Comparison of ENCODE assay signal across 9 cellular contexts in genomic region chr7:44583145-44583544, GRCh38. TPM values are rescaled to one million over a fixed set of nuclear protein-coding genes. Genes with fewer than 3 reads are reported as not detected.
DNase-seq lines count a peak whose midpoint lies in the region; ATAC-seq and TF ChIP-seq lines count a peak whose summit lies in the region.
"Had no signal": no experiment of that assay in that cellular context is flagged by ENCODE, and none has a peak within 500 bp of the region (broad histone marks: within the 10 kb centered on the region; RNA-seq: fewer than 3 reads in every experiment).

No MANE protein-coding gene starts in this region.

- peak overlapping the region; percentile 98 for H3K27ac ChIP-seq in GM23338 (ENCODE audit: low read depth)

- H3K4me3 Mint-ChIP-seq in GM23338 (peak overlapping the region; percentile 90), WTC11 (peak overlapping the region; percentile 92)

- peak overlapping the region; percentile 90 for H2AFZ ChIP-seq in GM23338

- H3K36me3 ChIP-seq in GM23338 (ENCODE audit: insufficient read depth): peaks cover 20% of the 10 kb centered on the region

- H3K36me3 Mint-ChIP-seq in GM23338 (ENCODE audit: low read depth) (peaks cover 31% of the 10 kb centered on the region), WTC11 (peaks cover 23% of the 10 kb centered on the region)

- no peaks in the 10 kb centered on the region for H3K27me3 ChIP-seq in GM23338 (ENCODE audit: insufficient read depth)

- peak overlapping the region; percentile 96 for H3K27ac Mint-ChIP-seq in GM23338
- peak overlapping the region; percentile 98 for H3K27ac Mint-ChIP-seq in WTC11

- H3K4me2 ChIP-seq in GM23338: peak overlapping the region; percentile 89

- H3K4me1 ChIP-seq in GM23338 (ENCODE audit: insufficient read depth): peaks cover 6% of the 10 kb centered on the region; the same call in 1 of the 2 replicates

- H3F3A ChIP-seq in GM23338 (replicated peaks; ENCODE audit: low read depth): no peaks in the 10 kb centered on the region

- peaks cover 8% of the 10 kb centered on the region for H3K4me1 Mint-ChIP-seq in GM23338
- peaks cover 13% of the 10 kb centered on the region for H3K4me1 Mint-ChIP-seq in WTC11

- ATAC-seq in GM23338: no peak
- no peak for ATAC-seq in WTC11
- no peak for ATAC-seq in HG03108 (IDR thresholded peaks at IDR 0.05; ENCODE audit: unreplicated experiment)

- H3K4me3 ChIP-seq in GM23338 (peak overlapping the region; percentile 78), fibroblast of villous mesenchyme (ENCODE audit: low read depth, low read length) (peak overlapping the region; percentile 68), skeletal muscle cell (ENCODE audit: low read depth, low read length) (peak overlapping the region; percentile 96)

- CTCF ChIA-PET in WTC11 (lab: Charles Lee): interaction anchor here (1.7 kb wide), 2 partner anchors 18 to 265 kb away, joined by 6 to 14 read pairs; partner anchors contain the start of gene H2AZ2
- CTCF ChIA-PET in GM10248 (lab: Yijun Ruan, JAX): interaction anchor here (0.7 to 1.9 kb wide), 8 partner anchors 17 to 353 kb away, joined by 3 to 5 read pairs (median 3); no protein-coding TSS in a partner anchor

- POLR2A ChIA-PET in WTC11 (lab: Charles Lee): interaction anchor here (0.9 to 1.8 kb wide), 4 partner anchors 9 to 265 kb away, joined by 3 to 7 read pairs (median 6); partner anchors contain the start of genes DDX56, H2AZ2, NUDCD3 and OGDH
- POLR2A ChIA-PET in GM10248 (lab: Yijun Ruan, JAX): interaction anchor here (0.5 kb wide), 1 partner anchor 397 kb away, joined by 3 read pairs; no protein-coding TSS in a partner anchor

- H3K79me2 ChIP-seq in GM23338 (replicated peaks; ENCODE audit: insufficient read depth): peaks cover 24% of the 10 kb centered on the region

- H3K27me3 Mint-ChIP-seq in GM23338 (ENCODE audit: insufficient read depth, low read depth, poor library complexity) (peaks cover 15% of the 10 kb centered on the region), WTC11 (ENCODE audit: low read depth) (no peaks in the 10 kb centered on the region)

- TF ChIP-seq CTCF in GM23338 (conservative IDR thresholded peaks at IDR 0.05; ENCODE audit: low read depth in 2 of 2) (no peak), WTC11 (IDR thresholded peaks at IDR 0.05) (no peak), fibroblast of villous mesenchyme (IDR thresholded peaks at IDR 0.05; ENCODE audit: insufficient read depth, low read depth, low read length) (no peak), GM10248 (IDR thresholded peaks at IDR 0.05; ENCODE audit: control extremely low read depth, extremely low read depth, low read depth, missing control alignments) (no peak)

- H4K20me1 ChIP-seq in GM23338 (replicated peaks; ENCODE audit: insufficient read depth): no peaks in the 10 kb centered on the region; the same call in 1 of the 2 replicates

- no peaks in the 10 kb centered on the region for H3K9me2 ChIP-seq in GM23338 (ENCODE audit: insufficient read depth)

- DNase-seq in GM23338 (ENCODE audit: low spot score) (no peak), WTC11 (ENCODE audit: low spot score) (no peak), fibroblast of villous mesenchyme (ENCODE audit: low read depth) (no peak), skeletal muscle cell (ENCODE audit: low read depth) (no peak), NCI-H524 treated with DMSO at 0.1 percent for 48 hours (lab: John Stamatoyannopoulos, UW) (no peak), DMS153 treated with DMSO at 0.1 percent for 48 hours (lab: John Stamatoyannopoulos, UW; ENCODE audit: unreplicated experiment) (no peak), GM10248 (ENCODE audit: extremely low spot score) (no peak)
- DNase-seq: SW 1271 had no signal

- peaks cover 2% of the 10 kb centered on the region; the same call in 1 of the 3 replicates for H3K9me3 Mint-ChIP-seq in GM23338
- no peaks in the 10 kb centered on the region for H3K9me3 Mint-ChIP-seq in WTC11

TF ChIP-seq in GM23338, 12 proteins besides CTCF, POLR2A, EP300 and RAD21:
- TF ChIP-seq EZH2phosphoT487 (IDR thresholded peaks at IDR 0.05; ENCODE audit: unreplicated experiment) (no peak), JUNB (IDR thresholded peaks at IDR 0.05; ENCODE audit: unreplicated experiment) (no peak)

TF ChIP-seq in WTC11, 78 proteins besides CTCF, POLR2A, EP300 and RAD21 (continues in another document):
- TF ChIP-seq HMGXB4 (CRISPR knock-in tag; IDR thresholded peaks at IDR 0.05) (no peak), ATF6 (CRISPR knock-in tag; IDR thresholded peaks at IDR 0.05) (no peak), CBFB (CRISPR knock-in tag; IDR thresholded peaks at IDR 0.05; ENCODE audit: low read depth) (no peak), STAT6 (CRISPR knock-in tag; conservative IDR thresholded peaks at IDR 0.05; ENCODE audit: low read depth) (no peak)
- TF ChIP-seq, protein P1, sequence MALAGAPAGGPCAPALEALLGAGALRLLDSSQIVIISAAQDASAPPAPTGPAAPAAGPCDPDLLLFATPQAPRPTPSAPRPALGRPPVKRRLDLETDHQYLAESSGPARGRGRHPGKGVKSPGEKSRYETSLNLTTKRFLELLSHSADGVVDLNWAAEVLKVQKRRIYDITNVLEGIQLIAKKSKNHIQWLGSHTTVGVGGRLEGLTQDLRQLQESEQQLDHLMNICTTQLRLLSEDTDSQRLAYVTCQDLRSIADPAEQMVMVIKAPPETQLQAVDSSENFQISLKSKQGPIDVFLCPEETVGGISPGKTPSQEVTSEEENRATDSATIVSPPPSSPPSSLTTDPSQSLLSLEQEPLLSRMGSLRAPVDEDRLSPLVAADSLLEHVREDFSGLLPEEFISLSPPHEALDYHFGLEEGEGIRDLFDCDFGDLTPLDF (CRISPR knock-in tag; IDR thresholded peaks at IDR 0.05): no peak

RNA-seq across cellular contexts. Expression of gene TMED4, which starts 1.1 kb away (rescaled TPM):
- total RNA-seq in GM23338 (2014; rRNA removed; shearing (Covaris generic)): 75.1 and 98.5 TPM in 2 replicates
- 41.8 and 43.5 TPM in 2 replicates for polyA plus RNA-seq in GM23338 (2016; fragmentation: Nextera tagmentation; extraction: Ambion mirVana)
- total RNA-seq in WTC11 (2021) (58.6 to 61.9 TPM (median 60.9 TPM) in 3 replicates), fibroblast of villous mesenchyme (54.4 and 84.2 TPM in 2 replicates)

RNA-seq across cellular contexts. Expression of gene DDX56, which starts 9.4 kb away (rescaled TPM):
- total RNA-seq in GM23338 (2014; rRNA removed; shearing (Covaris generic)): 70.5 and 72.3 TPM in 2 replicates
- 43.9 and 44.1 TPM in 2 replicates for polyA plus RNA-seq in GM23338 (2016; fragmentation: Nextera tagmentation; extraction: Ambion mirVana)
- 69.4 to 83.1 TPM (median 74.5 TPM) in 3 replicates for total RNA-seq in WTC11 (2021)
- total RNA-seq in fibroblast of villous mesenchyme: 44.8 and 57.0 TPM in 2 replicates

RNA-seq across cellular contexts. Expression of gene OGDH, which starts 23.3 kb away (rescaled TPM):
- total RNA-seq in GM23338 (2014; rRNA removed; shearing (Covaris generic)): 74.8 and 76.9 TPM in 2 replicates
- polyA plus RNA-seq in GM23338 (2016; fragmentation: Nextera tagmentation; extraction: Ambion mirVana): 13.5 and 16.5 TPM in 2 replicates
- total RNA-seq in WTC11 (2021) (79.6 to 90.5 TPM (median 89.7 TPM) in 3 replicates), fibroblast of villous mesenchyme (75.7 and 99.7 TPM in 2 replicates)

RNA-seq across cellular contexts. Expression of gene NPC1L1, which starts 42.0 kb away (rescaled TPM):
- not detected in 2 replicates for total RNA-seq in GM23338 (2014; rRNA removed; shearing (Covaris generic))
- polyA plus RNA-seq in GM23338 (2016; fragmentation: Nextera tagmentation; extraction: Ambion mirVana): 0.03 and 0.05 TPM in 2 replicates
- total RNA-seq in WTC11 (2021) (0.15 to 0.18 TPM (median 0.16 TPM) in 3 replicates), fibroblast of villous mesenchyme (not detected in 2 replicates)
